ENCODE assay signal across 8 cellular contexts in genomic region chrX:10106801-10107200, GRCh38. TPM values are rescaled to one million over a fixed set of nuclear protein-coding genes. Genes with fewer than 3 reads are reported as not detected.
A peak's percentile ranks its signal among the peaks of the same experiment; 100 is the strongest.
DNase-seq lines count a peak whose midpoint lies in the region; ATAC-seq, FAIRE-seq and TF ChIP-seq lines count a peak whose summit lies in the region.
"Had no signal": no experiment of that assay in that cellular context is flagged by ENCODE, and none has a peak within 500 bp of the region (broad histone marks: within the 10 kb centered on the region; RNA-seq: fewer than 3 reads in every experiment).

No MANE protein-coding gene starts in this region.

- peaks cover 63% of the 10 kb centered on the region for H3K4me1 Mint-ChIP-seq in activated naive CD4-positive, alpha-beta T cell treated with anti-CD3 and anti-CD28 coated beads, Interleukin-2, amount 50 U/mL, for 24 hours
- H3K4me1 Mint-ChIP-seq in stimulated activated naive CD8-positive, alpha-beta T cell treated with anti-CD3 and anti-CD28 coated beads, Interleukin-15, Interleukin-2, amounts not matched to agents 100 ng/mL and 50 ng/mL, for 24 hours (ENCODE audit: low read depth), result peaks cover 70% of the 10 kb centered on the region

- CTCF ChIA-PET in HepG2 (lab: Yijun Ruan, JAX; ENCODE audit: low intra/inter-chr PET ratio, low total read pairs), result no interaction called here

- FAIRE-seq in HepG2 (lab: Jason Lieb, UNC), result no peak

- H3K27me3 Mint-ChIP-seq in activated naive CD4-positive, alpha-beta T cell treated with anti-CD3 and anti-CD28 coated beads, Interleukin-2, amount 50 U/mL, for 24 hours, result no peaks in the 10 kb centered on the region
- H3K27me3 Mint-ChIP-seq in stimulated activated naive CD8-positive, alpha-beta T cell treated with anti-CD3 and anti-CD28 coated beads, Interleukin-15, Interleukin-2, amounts not matched to agents 100 ng/mL and 50 ng/mL, for 24 hours, result no peaks in the 10 kb centered on the region

- no peak overlapping the region for H3K4me2 ChIP-seq in HepG2 (ENCODE audit: low read depth, low read length)

- peak overlapping the region; percentile 44 for H3K4me3 Mint-ChIP-seq in activated naive CD4-positive, alpha-beta T cell treated with anti-CD3 and anti-CD28 coated beads, Interleukin-2, amount 50 U/mL, for 24 hours
- H3K4me3 Mint-ChIP-seq in stimulated activated naive CD8-positive, alpha-beta T cell treated with anti-CD3 and anti-CD28 coated beads, Interleukin-15, Interleukin-2, amounts not matched to agents 100 ng/mL and 50 ng/mL, for 24 hours, result peak overlapping the region; percentile 43

- H3K27ac ChIP-seq in HepG2 (ENCODE audit: extremely low read length, insufficient read depth, low read length), result no peak overlapping the region

- no peak for TF ChIP-seq RAD21 in HepG2 (CRISPR knock-in tag; IDR thresholded peaks at IDR 0.05)

- peaks cover 2% of the 10 kb centered on the region for H3K36me3 Mint-ChIP-seq in activated naive CD4-positive, alpha-beta T cell treated with anti-CD3 and anti-CD28 coated beads, Interleukin-2, amount 50 U/mL, for 24 hours
- peaks cover 4% of the 10 kb centered on the region for H3K36me3 Mint-ChIP-seq in stimulated activated naive CD8-positive, alpha-beta T cell treated with anti-CD3 and anti-CD28 coated beads, Interleukin-15, Interleukin-2, amounts not matched to agents 100 ng/mL and 50 ng/mL, for 24 hours (ENCODE audit: low read depth)

- no peak for TF ChIP-seq CTCF in HepG2 (CRISPR knock-in tag; IDR thresholded peaks at IDR 0.05)
- no peak for TF ChIP-seq CTCF in GM13976 (IDR thresholded peaks at IDR 0.05; ENCODE audit: borderline replicate concordance, control extremely low read depth, extremely low read depth, insufficient read depth, missing control alignments)

- H3K27me3 ChIP-seq in HepG2 (ENCODE audit: control insufficient read depth in 1 of 2, insufficient read depth in 2 of 2, low read length in 2 of 2), result no peaks in the 10 kb centered on the region
- H3K27me3 ChIP-seq: heart left ventricle had no signal

- H3K9me3 Mint-ChIP-seq in activated naive CD4-positive, alpha-beta T cell treated with anti-CD3 and anti-CD28 coated beads, Interleukin-2, amount 50 U/mL, for 24 hours, result no peaks in the 10 kb centered on the region
- H3K9me3 Mint-ChIP-seq in stimulated activated naive CD8-positive, alpha-beta T cell treated with anti-CD3 and anti-CD28 coated beads, Interleukin-15, Interleukin-2, amounts not matched to agents 100 ng/mL and 50 ng/mL, for 24 hours, result no peaks in the 10 kb centered on the region

- intact Hi-C loops in HepG2 (cut with micrococcal nuclease; ENCODE audit: unreplicated experiment), result no loop called here

- no peaks in the 10 kb centered on the region for H3K36me3 ChIP-seq in HepG2 (replicated peaks in 1 of 2; ENCODE audit: control insufficient read depth in 1 of 2, insufficient read depth in 2 of 2, low read length in 2 of 2)

- no peak for DNase-seq in HepG2 (ENCODE audit: low spot score)
- no peak for DNase-seq in NCI-H187 (lab: John Stamatoyannopoulos, UW)
- DNase-seq in GM13976 (ENCODE audit: low spot score), result no peak
- DNase-seq: heart left ventricle had no signal

- 96% methylated on average over 5 of the region's 10 CpGs for WGBS in HepG2 (ENCODE audit: low lambda C conversion rate)

- BruUV-seq in HepG2 (replicated peaks; lab: Mats Ljungman, UMichigan), result no TSS peak

- ATAC-seq in GM21390 (IDR thresholded peaks at IDR 0.05; ENCODE audit: unreplicated experiment) (peak; percentile 57), HG03565 (IDR thresholded peaks at IDR 0.05; ENCODE audit: unreplicated experiment) (peak; percentile 42), HepG2 (no peak)

- no peaks in the 10 kb centered on the region for H4K20me1 ChIP-seq in HepG2 (ENCODE audit: insufficient read depth, low read length)

- no peak overlapping the region for H2AFZ ChIP-seq in HepG2 (ENCODE audit: low read length)

- H3K79me2 ChIP-seq in HepG2 (ENCODE audit: insufficient read depth, low read length), result no peaks in the 10 kb centered on the region

- peak overlapping the region; percentile 94 for H3K27ac Mint-ChIP-seq in activated naive CD4-positive, alpha-beta T cell treated with anti-CD3 and anti-CD28 coated beads, Interleukin-2, amount 50 U/mL, for 24 hours
- H3K27ac Mint-ChIP-seq in stimulated activated naive CD8-positive, alpha-beta T cell treated with anti-CD3 and anti-CD28 coated beads, Interleukin-15, Interleukin-2, amounts not matched to agents 100 ng/mL and 50 ng/mL, for 24 hours, result peak overlapping the region; percentile 88

- peaks cover 17% of the 10 kb centered on the region for H3K4me1 ChIP-seq in HepG2 (ENCODE audit: insufficient read depth, low read length)

- in situ Hi-C loops in HepG2 (cut with HindIII; ENCODE audit: extremely low pct_ligation_motif_present, low pct_unique_long_range_greater_than_20kb) (loop anchor here (10.0 kb wide), 1 partner anchor 222 kb away; no protein-coding TSS in a partner anchor), GM13976 (cut with MboI; ENCODE audit: low sequenced_read_pairs, unreplicated experiment) (no loop called here)

- no peak for TF ChIP-seq EP300 in HepG2 (IDR thresholded peaks at IDR 0.05; ENCODE audit: low read depth in 2 of 2, low read length in 2 of 2)
- no peak for TF ChIP-seq EP300 in HepG2 (CRISPR knock-in tag; IDR thresholded peaks at IDR 0.05; ENCODE audit: borderline replicate concordance)

- POLR2A ChIA-PET in HepG2 (lab: Yijun Ruan, JAX), result no interaction called here

- H3K9ac ChIP-seq in HepG2 (ENCODE audit: insufficient read depth, low read depth, low read length), result no peak overlapping the region

- H3K9me3 ChIP-seq in HepG2 (ENCODE audit: low read length), result no peaks in the 10 kb centered on the region
- H3K9me3 ChIP-seq: heart left ventricle had no signal

- no peak overlapping the region for H3K4me3 ChIP-seq in HepG2 (replicated peaks in 1 of 3; ENCODE audit: insufficient read depth in 1 of 3, low read depth in 2 of 3, low read length in 3 of 3)
- H3K4me3 ChIP-seq: heart left ventricle had no signal

- no peak for TF ChIP-seq POLR2A in HepG2 (IDR thresholded peaks at IDR 0.05; ENCODE audit: insufficient read depth in 1 of 2, low read depth in 2 of 2, low read length in 2 of 2)

TF ChIP-seq in HepG2, 621 proteins besides CTCF, POLR2A, EP300 and RAD21 (continues in another document):
- TF ChIP-seq, protein P1, sequence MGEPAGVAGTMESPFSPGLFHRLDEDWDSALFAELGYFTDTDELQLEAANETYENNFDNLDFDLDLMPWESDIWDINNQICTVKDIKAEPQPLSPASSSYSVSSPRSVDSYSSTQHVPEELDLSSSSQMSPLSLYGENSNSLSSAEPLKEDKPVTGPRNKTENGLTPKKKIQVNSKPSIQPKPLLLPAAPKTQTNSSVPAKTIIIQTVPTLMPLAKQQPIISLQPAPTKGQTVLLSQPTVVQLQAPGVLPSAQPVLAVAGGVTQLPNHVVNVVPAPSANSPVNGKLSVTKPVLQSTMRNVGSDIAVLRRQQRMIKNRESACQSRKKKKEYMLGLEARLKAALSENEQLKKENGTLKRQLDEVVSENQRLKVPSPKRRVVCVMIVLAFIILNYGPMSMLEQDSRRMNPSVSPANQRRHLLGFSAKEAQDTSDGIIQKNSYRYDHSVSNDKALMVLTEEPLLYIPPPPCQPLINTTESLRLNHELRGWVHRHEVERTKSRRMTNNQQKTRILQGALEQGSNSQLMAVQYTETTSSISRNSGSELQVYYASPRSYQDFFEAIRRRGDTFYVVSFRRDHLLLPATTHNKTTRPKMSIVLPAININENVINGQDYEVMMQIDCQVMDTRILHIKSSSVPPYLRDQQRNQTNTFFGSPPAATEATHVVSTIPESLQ (CRISPR knock-in tag; conservative IDR thresholded peaks at IDR 0.05), result no peak
- no peak for TF ChIP-seq SMARCC2 (IDR thresholded peaks at IDR 0.05)
- no peak for TF ChIP-seq ZFX (CRISPR knock-in tag; IDR thresholded peaks at IDR 0.05; ENCODE audit: low read depth)
- no peak for TF ChIP-seq XRCC5 (optimal IDR thresholded peaks at IDR 0.05; ENCODE audit: low read length)
- TF ChIP-seq ZNF772 (CRISPR knock-in tag; IDR thresholded peaks at IDR 0.05), result no peak

RNA-seq across cellular contexts. Expression of gene CLCN4, which starts 50.0 kb away (rescaled TPM):
- total RNA-seq in HepG2 (2016; rRNA removed; fragmentation: Illumina TruSeq; extraction: Trizol), result 2.5 and 2.6 TPM in 2 replicates
- 0.53 and 0.81 TPM in 2 replicates for total RNA-seq in HepG2 (2016; cell fraction: cytosol; rRNA removed; fragmentation: Illumina TruSeq; extraction: Trizol; ENCODE audit: low read depth)
- total RNA-seq in HepG2 (2016; cell fraction: insoluble cytoplasmic fraction; rRNA removed; fragmentation: Illumina TruSeq; extraction: Trizol), result 2.4 and 2.7 TPM in 2 replicates
- 1.00 and 1.1 TPM in 2 replicates for total RNA-seq in HepG2 (2016; cell fraction: membrane; rRNA removed; fragmentation: Illumina TruSeq; extraction: Trizol)
- total RNA-seq in HepG2 (2016; cell fraction: nucleus; rRNA removed; fragmentation: Illumina TruSeq; extraction: Trizol), result 2.7 and 3.0 TPM in 2 replicates
- 1.8 and 1.9 TPM in 2 replicates for polyA plus RNA-seq in HepG2 (2011; rRNA removed)
- polyA plus RNA-seq in HepG2 (2011; cell fraction: cytosol; rRNA removed), result 2.3 and 2.4 TPM in 2 replicates
- polyA plus RNA-seq in HepG2 (2011; cell fraction: nucleus; rRNA removed), result 1.2 and 1.9 TPM in 2 replicates
- 1.6 and 1.9 TPM in 2 replicates for polyA plus RNA-seq in HepG2 (2012)
- 0.17 and 0.18 TPM in 2 replicates for polyA plus RNA-seq in HepG2 (2016; cell fraction: cytosol; fragmentation: Illumina TruSeq; extraction: Trizol; ENCODE audit: low read depth)
- 1.6 and 1.7 TPM in 2 replicates for polyA plus RNA-seq in HepG2 (2016; cell fraction: insoluble cytoplasmic fraction; fragmentation: Illumina TruSeq; extraction: Trizol; ENCODE audit: low read depth)
- 0.66 and 0.90 TPM in 2 replicates for polyA plus RNA-seq in HepG2 (2016; cell fraction: membrane; fragmentation: Illumina TruSeq; extraction: Trizol; ENCODE audit: low read depth)
- polyA plus RNA-seq in HepG2 (2016; cell fraction: nucleus; fragmentation: Illumina TruSeq; extraction: Trizol; ENCODE audit: insufficient read depth, low read depth), result 2.5 and 2.8 TPM in 2 replicates
- 1.7 and 8.7 TPM in 2 replicates for polyA minus RNA-seq in HepG2 (2011; rRNA and poly(A)+ RNA removed; ENCODE audit: low replicate concordance)
- 3.8 and 5.8 TPM in 2 replicates for polyA minus RNA-seq in HepG2 (2011; cell fraction: cytosol; rRNA and poly(A)+ RNA removed)
- polyA minus RNA-seq in HepG2 (2011; cell fraction: nucleus; rRNA and poly(A)+ RNA removed), result 2.8 and 3.4 TPM in 2 replicates
